ENCODE assay signal across 25 cellular contexts in genomic region chr4:80911458-80911857, GRCh38.
DNase-seq lines count a peak whose midpoint lies in the region; ATAC-seq, FAIRE-seq and TF ChIP-seq lines count a peak whose summit lies in the region.
"Had no signal": no experiment of that assay in that cellular context is flagged by ENCODE, and none has a peak within 500 bp of the region (broad histone marks: within the 10 kb centered on the region; RNA-seq: fewer than 3 reads in every experiment).

No MANE protein-coding gene starts in this region.

- intact Hi-C loops in pancreas (cut with DNase I): no loop called here

- H3K4me1 ChIP-seq in effector memory CD4-positive, alpha-beta T cell (ENCODE audit: control insufficient read depth, insufficient read depth, low read length, poor library complexity, severe bottlenecking): no peaks in the 10 kb centered on the region
- H3K4me1 ChIP-seq in pancreas: no peaks in the 10 kb centered on the region
- H3K4me1 ChIP-seq: adrenal gland, Peyer's patch, transverse colon had no signal

- ATAC-seq in GM18511 (IDR thresholded peaks at IDR 0.05; ENCODE audit: unreplicated experiment) (peak; percentile 43), GM18870 (IDR thresholded peaks at IDR 0.05; ENCODE audit: unreplicated experiment) (peak; percentile 66), HG02884 (IDR thresholded peaks at IDR 0.05; ENCODE audit: unreplicated experiment) (peak; percentile 53), HG03469 (IDR thresholded peaks at IDR 0.05; ENCODE audit: unreplicated experiment) (peak; percentile 68), GM21447 (IDR thresholded peaks at IDR 0.05; ENCODE audit: unreplicated experiment) (no peak), pancreas (no peak)

- no peak overlapping the region for H3K27ac ChIP-seq in effector memory CD4-positive, alpha-beta T cell (ENCODE audit: insufficient read depth, low read length, poor library complexity, severe bottlenecking)
- H3K27ac ChIP-seq in pancreas: no peak overlapping the region
- H3K27ac ChIP-seq: adrenal gland, KMS-11, neutrophil, Peyer's patch, transverse colon had no signal

- H3K36me3 ChIP-seq in effector memory CD4-positive, alpha-beta T cell (ENCODE audit: control insufficient read depth, insufficient read depth, low read length): no peaks in the 10 kb centered on the region
- no peaks in the 10 kb centered on the region for H3K36me3 ChIP-seq in pancreas
- H3K36me3 ChIP-seq: adrenal gland, neutrophil, Peyer's patch, transverse colon had no signal

- FAIRE-seq in pancreas (lab: Jason Lieb, UNC): no peak
- FAIRE-seq: D721Med had no signal

- DNase-seq in effector memory CD4-positive, alpha-beta T cell: no peak
- no peak for DNase-seq in Ammon's horn (ENCODE audit: low spot score)
- no peak for DNase-seq in pancreas
- DNase-seq: activated CD4-positive, alpha-beta memory T cell treated with anti-CD3 and anti-CD28 coated beads, Interleukin-2, amount 10 ng/mL, durations not matched to agents 7 days and 5 days; activated CD4-positive, CD25-positive, alpha-beta regulatory T cell treated with anti-CD3 and anti-CD28 coated beads, Interleukin-2, amount 50 U/mL, for 72 hours; activated gamma-delta T cell treated with Interleukin-2 at 50 U/mL for 16 hours; adrenal gland; effector CD4-positive, alpha-beta T cell; EL; GOT3; head of caudate nucleus; NCI-H1436 treated with DMSO at 0.1 percent for 48 hours; NCI-H2107; NCI-H510A treated with DMSO at 0.1 percent for 48 hours; Peyer's patch; SIG-M5; transverse colon had no signal

- no peaks in the 10 kb centered on the region for H3K27me3 ChIP-seq in effector memory CD4-positive, alpha-beta T cell (replicated peaks; ENCODE audit: control insufficient read depth, insufficient read depth, low read length, poor library complexity, severe bottlenecking)
- H3K27me3 ChIP-seq in pancreas: no peaks in the 10 kb centered on the region
- H3K27me3 ChIP-seq: adrenal gland, neutrophil, Peyer's patch, transverse colon had no signal

- H3K9me3 ChIP-seq in effector memory CD4-positive, alpha-beta T cell (ENCODE audit: control insufficient read depth, low read length): no peaks in the 10 kb centered on the region
- H3K9me3 ChIP-seq in pancreas: no peaks in the 10 kb centered on the region
- H3K9me3 ChIP-seq: adrenal gland had no signal

- TF ChIP-seq CTCF in pancreas (IDR thresholded peaks at IDR 0.05): no peak

- H3K4me3 ChIP-seq in effector memory CD4-positive, alpha-beta T cell (ENCODE audit: insufficient read depth, low read depth, low read length, poor library complexity, severe bottlenecking): no peak overlapping the region
- no peak overlapping the region for H3K4me3 ChIP-seq in pancreas
- H3K4me3 ChIP-seq: adrenal gland, Peyer's patch, transverse colon had no signal

Comparison
In these comparisons a context has a peak if more than half of its experiments do, and no peak if none do; other contexts are left out.
1. ATAC-seq: peak in GM18511 (single experiment), GM18870 (single experiment), HG02884 (single experiment) and HG03469 (single experiment); none in GM21447 (single experiment) and pancreas (0 of 4).